Comparison of ENCODE assay signal across 12 cellular contexts in genomic region chr19:3458595-3459284, GRCh38. TPM values are rescaled to one million over a fixed set of nuclear protein-coding genes. Genes with fewer than 3 reads are reported as not detected.
DNase-seq lines count a peak whose midpoint lies in the region; ATAC-seq, FAIRE-seq and TF ChIP-seq lines count a peak whose summit lies in the region.
"Had no signal": no experiment of that assay in that cellular context is flagged by ENCODE, and none has a peak within 500 bp of the region (broad histone marks: within the 10 kb centered on the region; RNA-seq: fewer than 3 reads in every experiment).

No MANE protein-coding gene starts in this region.

- H3K27ac ChIP-seq in colonic mucosa (peak overlapping the region; percentile 34), layer of hippocampus (ENCODE audit: low read depth, low read length) (peak overlapping the region; percentile 91), gastrocnemius medialis (peak overlapping the region; percentile 77 to 82 (median 79))

- no peak for TF ChIP-seq POLR2A in gastrocnemius medialis (IDR thresholded peaks at IDR 0.05)

- H3K9ac ChIP-seq in colonic mucosa (ENCODE audit: low read depth in 2 of 2, low read length in 2 of 2) = peak overlapping the region in 1 of 2 donors; percentile 19

- no peak for TF ChIP-seq CTCF in colonic mucosa (IDR thresholded peaks at IDR 0.05)
- no peak for TF ChIP-seq CTCF in gastrocnemius medialis (IDR thresholded peaks at IDR 0.05 in 4 of 5, conservative IDR thresholded peaks at IDR 0.05 in 1 of 5)
- TF ChIP-seq CTCF in D721Med (IDR thresholded peaks at IDR 0.05; ENCODE audit: insufficient read depth, missing control alignments) = no peak

- in situ Hi-C loops in gastrocnemius medialis (cut with MboI; ENCODE audit: low sequenced_read_pairs in 4 of 4) = no loop called here

- ATAC-seq in gastrocnemius medialis (peak; percentile 27 to 35), HG03354 (IDR thresholded peaks at IDR 0.05; ENCODE audit: poor library complexity, severe bottlenecking, unreplicated experiment) (no peak)

- H3K9me3 ChIP-seq in colonic mucosa (no peaks in the 10 kb centered on the region), gastrocnemius medialis (no peaks in the 10 kb centered on the region)

- no peaks in the 10 kb centered on the region for H3K4me1 ChIP-seq in colonic mucosa
- peaks cover 20 to 24% of the 10 kb centered on the region in 2 donors for H3K4me1 ChIP-seq in gastrocnemius medialis

- H3K4me3 ChIP-seq in H7 (ENCODE audit: insufficient read depth, low read depth, low read length) (peak overlapping the region; percentile 33), colonic mucosa (no peak overlapping the region), gastrocnemius medialis (no peak overlapping the region)

- no peak for FAIRE-seq in D721Med (lab: Jason Lieb, UNC)

- H3K27me3 ChIP-seq in H7 (ENCODE audit: control insufficient read depth, insufficient read depth, low read length) (peaks cover 28% of the 10 kb centered on the region), colonic mucosa (no peaks in the 10 kb centered on the region), layer of hippocampus (ENCODE audit: control insufficient read depth, insufficient read depth, low read length) (no peaks in the 10 kb centered on the region), gastrocnemius medialis (no peaks in the 10 kb centered on the region)

- DNase-seq in H7 (peak; percentile 88), colonic mucosa (no peak), gastrocnemius medialis (no peak), D721Med (ENCODE audit: insufficient read length, low spot score) (no peak), DMS53 treated with DMSO at 0.1 percent for 48 hours (lab: John Stamatoyannopoulos, UW; ENCODE audit: unreplicated experiment) (no peak), NCI-H524 (lab: John Stamatoyannopoulos, UW) (no peak)
- DNase-seq: Kasumi-1 had no signal

- intact Hi-C loops in colonic mucosa (cut with DNase I) (no loop called here), gastrocnemius medialis (cut with DNase I; ENCODE audit: low total_unique reads) (no loop called here)

- no peaks in the 10 kb centered on the region for H3K36me3 ChIP-seq in H7 (replicated peaks; ENCODE audit: control insufficient read depth, insufficient read depth, low read length)
- H3K36me3 ChIP-seq in colonic mucosa = no peaks in the 10 kb centered on the region
- H3K36me3 ChIP-seq in gastrocnemius medialis = peaks cover 0 to 59% of the 10 kb centered on the region in 2 donors

RNA-seq across cellular contexts. Expression of gene SMIM24, which starts 21.6 kb away (rescaled TPM):
- total RNA-seq in H7 (2014; rRNA removed; shearing (Covaris generic)) = 6.0 and 10.9 TPM in 2 replicates
- 10 to 100 TPM; 16.1 to 59.0 TPM for total RNA-seq in colonic mucosa
- total RNA-seq in gastrocnemius medialis = not detected
- total RNA-seq: RPMI7951 had no signal

RNA-seq across cellular contexts. Expression of gene SMIM44, which starts 24.5 kb away (rescaled TPM):
- total RNA-seq in H7 (2014; rRNA removed; shearing (Covaris generic)) = not detected in 2 replicates
- total RNA-seq in colonic mucosa (1 to 10 TPM; 4.3 to 6.2 TPM), gastrocnemius medialis (not detected)
- total RNA-seq: CD4-positive, CD25-positive, alpha-beta regulatory T cell; renal cortical epithelial cell; RPMI7951 had no signal

RNA-seq across cellular contexts. Expression of gene DOHH, which starts 41.7 kb away (rescaled TPM):
- total RNA-seq in H7 (2014; rRNA removed; shearing (Covaris generic)) = 24.1 and 32.1 TPM in 2 replicates
- total RNA-seq in colonic mucosa (10 to 100 TPM in 1 of 2 donors, 1 to 10 TPM in 1; 9.5 to 24.4 TPM), gastrocnemius medialis (10 to 100 TPM; 15.3 to 59.5 (median 42.8) TPM)

RNA-seq across cellular contexts. Expression of gene FZR1, which starts 47.4 kb away (rescaled TPM):
- 71.6 and 76.6 TPM in 2 replicates for total RNA-seq in H7 (2014; rRNA removed; shearing (Covaris generic))
- total RNA-seq in colonic mucosa (10 to 100 TPM; 45.8 to 62.5 TPM), gastrocnemius medialis (10 to 100 TPM; 15.9 to 32.0 (median 21.0) TPM)

Comparison
In these comparisons a context has a peak if more than half of its experiments do, and no peak if none do; other contexts are left out.
1. H3K27ac ChIP-seq: peak in every context shown above with its lines; median percentile 91 in layer of hippocampus; 79 in gastrocnemius medialis; 34 in colonic mucosa.